11 cellular contexts compared by ENCODE assay signal in the genomic region with DNA sequence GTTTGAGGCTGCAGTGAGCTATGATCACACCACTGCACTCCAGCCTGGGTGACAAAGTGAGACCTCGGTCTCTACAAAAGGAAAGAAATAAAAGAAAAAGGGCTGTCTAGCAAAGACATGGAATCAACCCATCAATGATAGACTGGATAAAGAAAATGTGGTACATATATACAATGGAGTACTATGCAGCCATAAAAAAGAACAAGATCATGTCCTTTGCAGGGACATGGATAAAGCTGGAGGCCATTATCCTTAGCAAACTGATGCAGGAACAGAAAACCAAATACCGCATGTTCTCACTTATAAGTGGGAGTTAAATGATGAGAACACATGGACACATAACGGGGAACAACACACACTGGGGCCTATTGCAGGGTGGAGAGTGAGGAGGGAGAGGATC. TPM values are rescaled to one million over a fixed set of nuclear protein-coding genes. Genes with fewer than 3 reads are reported as not detected.
"Had no signal": no experiment of that assay in that cellular context is flagged by ENCODE, and none has a peak within 500 bp of the region (broad histone marks: within the 10 kb centered on the region; RNA-seq: fewer than 3 reads in every experiment).

No MANE protein-coding gene starts in this region.

RNA-seq across cellular contexts. Expression of a gene that starts 53.0 kb away (rescaled TPM):
- total RNA-seq: naive thymus-derived CD8-positive, alpha-beta T cell; natural killer cell treated with Interleukin-12 subunit alpha and Interleukin-12 subunit beta and Interleukin-15 and Interleukin-18, amount 100 ng/mL, for 72 hours; neural crest cell; osteocyte; pancreas; right atrium auricular region; sciatic nerve; smooth muscle cell; suprapubic skin; urinary bladder had no signal
- polyA plus RNA-seq: naive thymus-derived CD8-positive, alpha-beta T cell; pancreas; smooth muscle cell; urinary bladder had no signal

RNA-seq across cellular contexts. Expression of a gene that starts 58.1 kb away (rescaled TPM):
- total RNA-seq: natural killer cell treated with Interleukin-12 subunit alpha and Interleukin-12 subunit beta and Interleukin-15 and Interleukin-18, amount 100 ng/mL, for 72 hours; omental fat pad; right atrium auricular region had no signal
